9 cellular contexts compared by ENCODE assay signal in the genomic region with DNA sequence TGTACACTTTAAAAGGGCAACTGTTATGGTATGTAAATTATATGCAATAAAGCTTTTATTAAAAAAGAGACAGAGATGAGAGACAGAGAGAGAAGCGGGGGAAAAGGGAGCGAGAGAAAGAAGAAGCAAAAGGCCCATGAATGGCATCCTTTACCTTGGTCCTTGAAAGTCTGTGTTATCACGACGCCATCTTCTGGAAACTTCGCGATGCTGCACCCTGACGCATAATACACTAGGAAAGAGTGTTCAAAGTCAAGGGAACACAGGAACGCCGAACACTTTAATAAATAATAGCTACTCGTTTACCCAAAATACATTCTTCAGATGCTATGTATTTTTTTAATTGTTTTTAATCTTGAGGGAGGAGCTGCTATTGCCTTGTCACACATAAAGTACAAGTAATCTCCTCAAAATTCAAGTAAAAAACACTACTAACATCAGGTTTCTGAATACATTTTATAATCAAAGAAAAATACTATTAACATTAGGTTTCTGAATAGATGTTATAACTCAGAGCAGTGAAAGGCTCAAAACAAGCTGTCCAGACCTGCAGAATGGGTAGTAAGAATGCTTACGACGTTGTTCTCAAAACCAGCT. TPM values are rescaled to one million over a fixed set of nuclear protein-coding genes. Genes with fewer than 3 reads are reported as not detected.
DNase-seq lines count a peak whose midpoint lies in the region; ATAC-seq and TF ChIP-seq lines count a peak whose summit lies in the region.
"Had no signal": no experiment of that assay in that cellular context is flagged by ENCODE, and none has a peak within 500 bp of the region (broad histone marks: within the 10 kb centered on the region; RNA-seq: fewer than 3 reads in every experiment).

No MANE protein-coding gene starts in this region.

- no peaks in the 10 kb centered on the region for H3K79me2 ChIP-seq in OCI-LY7 (ENCODE audit: insufficient read depth, low read depth, low read length)

- H3K36me3 Mint-ChIP-seq in Caco-2 (ENCODE audit: insufficient read depth, unreplicated experiment) (peaks cover 72% of the 10 kb centered on the region), HFFc6 (ENCODE audit: low read depth) (peaks cover 32% of the 10 kb centered on the region), MCF 10A (ENCODE audit: insufficient read depth, unreplicated experiment) (peaks cover 77% of the 10 kb centered on the region)

- WGBS in testis, 2 donors = 51 to 57% methylated on average over 12 of the region's 12 CpGs

- H3K27ac ChIP-seq in OCI-LY7 (ENCODE audit: low read depth, low read length, poor library complexity, severe bottlenecking) (no peak overlapping the region), left lung (no peak overlapping the region), testis (no peak overlapping the region)

- no peaks in the 10 kb centered on the region for H3K27me3 Mint-ChIP-seq in Caco-2 (ENCODE audit: insufficient read depth, unreplicated experiment)
- H3K27me3 Mint-ChIP-seq in HFFc6 (ENCODE audit: insufficient read depth) = peaks cover 2% of the 10 kb centered on the region; the same call in 1 of the 2 replicates
- no peaks in the 10 kb centered on the region for H3K27me3 Mint-ChIP-seq in MCF 10A (ENCODE audit: insufficient read depth, unreplicated experiment)

- H3K9me3 Mint-ChIP-seq in Caco-2 (ENCODE audit: unreplicated experiment) = no peaks in the 10 kb centered on the region
- H3K9me3 Mint-ChIP-seq in HFFc6 = no peaks in the 10 kb centered on the region
- no peaks in the 10 kb centered on the region for H3K9me3 Mint-ChIP-seq in MCF 10A (ENCODE audit: unreplicated experiment)

- peaks cover 11% of the 10 kb centered on the region for H3K36me3 ChIP-seq in Caco-2 (ENCODE audit: control insufficient read depth, insufficient read depth, low read length)
- H3K36me3 ChIP-seq in OCI-LY7 (ENCODE audit: insufficient read depth, low read length) = peaks cover 95% of the 10 kb centered on the region
- H3K36me3 ChIP-seq in left lung = peaks cover 0 to 97% of the 10 kb centered on the region in 2 donors
- no peaks in the 10 kb centered on the region for H3K36me3 ChIP-seq in testis (ENCODE audit: low read depth, missing control alignments)

- DNase-seq in Caco-2 (peak; percentile 62 to 70), HFFc6 (peak; percentile 33), OCI-LY7 (ENCODE audit: low spot score) (peak; percentile 59), MCF 10A (ENCODE audit: unreplicated experiment) (peak; percentile 65), left lung (no peak), testis (peak; percentile 83)

- intact Hi-C loops in Caco-2 (cut with micrococcal nuclease; ENCODE audit: unreplicated experiment) = loop anchor here (1.0 to 5.0 kb wide), 5 partner anchors 17 to 238 kb away; partner anchors contain the start of gene NECAB2
- intact Hi-C loops in OCI-LY7 (cut with micrococcal nuclease; ENCODE audit: unreplicated experiment) = loop anchor here (1.0 to 2.0 kb wide), 2 partner anchors 109 to 239 kb away; no protein-coding TSS in a partner anchor
- intact Hi-C loops in MCF 10A (cut with micrococcal nuclease) = loop anchor here (1.0 kb wide), 3 partner anchors 97 to 139 kb away; partner anchors contain the start of gene NECAB2
- intact Hi-C loops in left lung (cut with DNase I) = no loop called here
- intact Hi-C loops in testis (cut with DNase I; ENCODE audit: low total_unique reads) = no loop called here

- 0 out of 2 replicates have a peak, but pooled peaks cover 7% of the 10 kb centered on the region for H3K4me1 ChIP-seq in Caco-2
- no peaks in the 10 kb centered on the region for H3K4me1 ChIP-seq in OCI-LY7 (ENCODE audit: insufficient read depth, low read length, poor library complexity, severe bottlenecking)
- peaks cover 0 to 18% of the 10 kb centered on the region in 2 donors for H3K4me1 ChIP-seq in left lung
- H3K4me1 ChIP-seq in testis = peaks cover 9% of the 10 kb centered on the region

- ATAC-seq in left lung (peak; percentile 61), GM21360 (IDR thresholded peaks at IDR 0.05; ENCODE audit: unreplicated experiment) (no peak), HG03460 (IDR thresholded peaks at IDR 0.05; ENCODE audit: unreplicated experiment) (no peak)

- no peak for TF ChIP-seq POLR2A in testis (IDR thresholded peaks at IDR 0.05)

- H3K4me1 Mint-ChIP-seq in Caco-2 (ENCODE audit: low read depth, unreplicated experiment) = no peaks in the 10 kb centered on the region
- peaks cover 6% of the 10 kb centered on the region; the same call in 1 of the 2 replicates for H3K4me1 Mint-ChIP-seq in HFFc6 (ENCODE audit: low read depth)
- no peaks in the 10 kb centered on the region for H3K4me1 Mint-ChIP-seq in MCF 10A (ENCODE audit: insufficient read depth, unreplicated experiment)

- H3K9me3 ChIP-seq in Caco-2 = no peaks in the 10 kb centered on the region
- H3K9me3 ChIP-seq in OCI-LY7 (ENCODE audit: low read length) = no peaks in the 10 kb centered on the region
- H3K9me3 ChIP-seq in left lung = no peaks in the 10 kb centered on the region
- no peaks in the 10 kb centered on the region for H3K9me3 ChIP-seq in testis

- POLR2A ChIA-PET in Caco-2 (lab: Charles Lee) (no interaction called here), OCI-LY7 (lab: Charles Lee) (interaction anchor here (0.7 kb wide), 1 partner anchor 27 kb away, joined by 3 read pairs; no protein-coding TSS in a partner anchor), MCF 10A (lab: Yijun Ruan, JAX) (interaction anchor here (1.1 to 1.6 kb wide), 2 partner anchors 51 to 108 kb away, joined by 4 read pairs; partner anchors contain the start of gene MBTPS1)

- H2AFZ ChIP-seq in OCI-LY7 (ENCODE audit: low read length) = no peak overlapping the region

- no peak overlapping the region for H3K4me3 Mint-ChIP-seq in Caco-2 (ENCODE audit: unreplicated experiment)
- H3K4me3 Mint-ChIP-seq in HFFc6 = no peak overlapping the region
- H3K4me3 Mint-ChIP-seq in MCF 10A (ENCODE audit: unreplicated experiment) = no peak overlapping the region

- H3K27me3 ChIP-seq in Caco-2 (replicated peaks; ENCODE audit: control insufficient read depth, insufficient read depth, low read length) = no peaks in the 10 kb centered on the region
- H3K27me3 ChIP-seq in left lung = no peaks in the 10 kb centered on the region
- H3K27me3 ChIP-seq in testis = no peaks in the 10 kb centered on the region

- H3K4me3 ChIP-seq in Caco-2 (ENCODE audit: low read depth, low read length) (no peak overlapping the region), OCI-LY7 (ENCODE audit: low read depth, low read length, poor library complexity, severe bottlenecking) (no peak overlapping the region), left lung (no peak overlapping the region), testis (no peak overlapping the region)

- no TSS peak for BruUV-seq in Caco-2 (replicated peaks; lab: Mats Ljungman, UMichigan)
- no TSS peak for BruUV-seq in OCI-LY7 (replicated peaks; lab: Mats Ljungman, UMichigan)
- BruUV-seq in MCF 10A (replicated peaks; lab: Mats Ljungman, UMichigan) = no TSS peak

- H3K9me2 ChIP-seq in OCI-LY7 (ENCODE audit: insufficient read depth, low read length) = no peaks in the 10 kb centered on the region

- TF ChIP-seq CTCF in Caco-2 (IDR thresholded peaks at IDR 0.05; ENCODE audit: insufficient read depth in 1 of 2, low read depth in 1 of 2, low read length in 1 of 2, severe bottlenecking in 1 of 2, unreplicated experiment in 1 of 2) (peak; percentile 84 to 86), HFFc6 (IDR thresholded peaks at IDR 0.05) (peak; percentile 83), OCI-LY7 (conservative IDR thresholded peaks at IDR 0.05; ENCODE audit: low read length) (peak; percentile 82), MCF 10A (IDR thresholded peaks at IDR 0.05; ENCODE audit: unreplicated experiment) (peak; percentile 63), left lung (IDR thresholded peaks at IDR 0.05) (peak; percentile 49 to 57), testis (IDR thresholded peaks at IDR 0.05) (peak in 2 of 3 experiments; percentile 43 to 57)

- H3K4me2 ChIP-seq in OCI-LY7 (ENCODE audit: low read length) = no peak overlapping the region

- H3K27ac Mint-ChIP-seq in Caco-2 (ENCODE audit: unreplicated experiment) (no peak overlapping the region), HFFc6 (no peak overlapping the region), MCF 10A (ENCODE audit: low read depth, unreplicated experiment) (no peak overlapping the region)

- CTCF ChIA-PET in Caco-2 (lab: Charles Lee) (interaction anchor here (0.7 to 3.0 kb wide), 6 partner anchors 23 to 139 kb away, joined by 3 to 17 read pairs (median 3); no protein-coding TSS in a partner anchor), OCI-LY7 (lab: Charles Lee; ENCODE audit: unreplicated experiment) (interaction anchor here (1.0 to 1.6 kb wide), 2 partner anchors 52 to 107 kb away, joined by 3 to 7 read pairs; no protein-coding TSS in a partner anchor), MCF 10A (lab: Yijun Ruan, JAX) (interaction anchor here (0.6 to 9.1 kb wide), 43 partner anchors 8 to 1775 kb away, joined by 3 to 220 read pairs (median 4); partner anchors contain the start of genes OSGIN1, SLC38A8 and TAF1C)

- no peaks in the 10 kb centered on the region for H4K20me1 ChIP-seq in OCI-LY7 (ENCODE audit: insufficient read depth, low read length)

RNA-seq across cellular contexts. Expression of gene SLC38A8, which starts 23.0 kb away (rescaled TPM):
- total RNA-seq in Caco-2 (2022) (0.79 and 2.1 TPM in 2 replicates), OCI-LY7 (2022) (not detected in 2 replicates), MCF 10A (2022) (not detected in 2 replicates), left lung (under 1 TPM in 1 of 2 donors, not detected in 1; 0.65 TPM), testis (under 1 TPM; 0.39 to 0.43 TPM)
- total RNA-seq in HFFc6 (2021; fragmentation: NEBNext Ultra II Directional; extraction: Animal tissue kit (Norgen Biotek cat#: 25700)) = not detected
- not detected in 2 replicates for total RNA-seq in OCI-LY7 (2014; rRNA removed; shearing (Covaris generic))
- 0.33 TPM for polyA plus RNA-seq in testis (ENCODE audit: insufficient read depth, low read depth, low replicate concordance)
- total RNA-seq: mononuclear cell had no signal

RNA-seq across cellular contexts. Expression of gene MBTPS1, which starts 51.1 kb away (rescaled TPM):
- total RNA-seq in Caco-2 (2022) (93.2 and 96.4 TPM in 2 replicates), OCI-LY7 (2022) (65.2 and 71.8 TPM in 2 replicates), MCF 10A (2022) (63.6 and 75.1 TPM in 2 replicates), left lung (100 to 1,000 TPM in 1 of 2 donors, 10 to 100 TPM in 1; 86.4 to 102 TPM), testis (100 to 1,000 TPM; 104 to 122 TPM)
- 100 to 1,000 TPM in 4 of 6 experiments, 10 to 100 TPM in 2; 96.6 to 123 (median 102) TPM for total RNA-seq in HFFc6 (2021; fragmentation: NEBNext Ultra II Directional; extraction: Animal tissue kit (Norgen Biotek cat#: 25700))
- total RNA-seq in OCI-LY7 (2014; rRNA removed; shearing (Covaris generic)) = 39.4 and 49.6 TPM in 2 replicates
- polyA plus RNA-seq in testis (ENCODE audit: insufficient read depth, low read depth, low replicate concordance) = 59.0 TPM

Comparison
In these comparisons a context has a peak if more than half of its experiments do, and no peak if none do; other contexts are left out.
1. DNase-seq: peak in Caco-2 (2 of 2), HFFc6 (single experiment), OCI-LY7 (single experiment), MCF 10A (single experiment) and testis (single experiment); none in left lung (0 of 2).
2. intact Hi-C loops: an anchor here in Caco-2 (1.0 to 5.0 kb wide), OCI-LY7 (1.0 to 2.0 kb wide) and MCF 10A (1.0 kb wide); none called in left lung and testis.
3. Peak in every context shown above with its lines, with median percentiles within 50 percentile points of each other: CTCF ChIP-seq.